In genomic region chr11:77072851-77073327, GRCh38 we compare ENCODE assay signal across 12 cellular contexts. TPM values are rescaled to one million over a fixed set of nuclear protein-coding genes. Genes with fewer than 3 reads are reported as not detected.
DNase-seq lines count a peak whose midpoint lies in the region; TF ChIP-seq lines count a peak whose summit lies in the region.
"Had no signal": no experiment of that assay in that cellular context is flagged by ENCODE, and none has a peak within 500 bp of the region (broad histone marks: within the 10 kb centered on the region; RNA-seq: fewer than 3 reads in every experiment).

No MANE protein-coding gene starts in this region.

- no peaks in the 10 kb centered on the region for H3K36me3 Mint-ChIP-seq in activated T-helper 1 cell treated with anti-CD3 and anti-CD28 coated beads, Interleukin-12 subunit alpha, Interleukin-12 subunit beta, Interleukin-2, Interleukin-4 antibody, amounts not matched to agents 30 ng/mL and 10 ng/mL and 1 ng/mL, durations not matched to agents 14 hours and 24 hours and 36 hours (ENCODE audit: low read depth)
- H3K36me3 Mint-ChIP-seq: T-cell had no signal

- H3K4me1 ChIP-seq in esophagus (ENCODE audit: control insufficient read depth in 2 of 2, insufficient read depth in 2 of 2, low read length in 1 of 2) (peaks cover 8 to 37% of the 10 kb centered on the region in 2 donors), ovary (ENCODE audit: insufficient read depth) (peaks cover 29% of the 10 kb centered on the region)

- H3K27me3 ChIP-seq in esophagus (ENCODE audit: control insufficient read depth in 1 of 2, insufficient read depth in 2 of 2, low read length in 2 of 2) (no peaks in the 10 kb centered on the region), ovary (no peaks in the 10 kb centered on the region)

- CTCF ChIA-PET in RWPE1 (lab: Yijun Ruan, JAX), result interaction anchor here (0.6 to 1.2 kb wide), 4 partner anchors 18 to 367 kb away, joined by 3 to 4 read pairs (median 4); no protein-coding TSS in a partner anchor

- 59% methylated on average over 8 of the region's 8 CpGs for WGBS in esophagus, 2 donors
- 38 to 46% (median 39%) methylated on average over 8 of the region's 8 CpGs for WGBS in ovary, 3 donors

- H3K27me3 Mint-ChIP-seq in activated T-helper 1 cell treated with anti-CD3 and anti-CD28 coated beads, Interleukin-12 subunit alpha, Interleukin-12 subunit beta, Interleukin-2, Interleukin-4 antibody, amounts not matched to agents 30 ng/mL and 10 ng/mL and 1 ng/mL, durations not matched to agents 14 hours and 24 hours and 36 hours (ENCODE audit: insufficient read depth), result peaks cover 11% of the 10 kb centered on the region
- H3K27me3 Mint-ChIP-seq: T-cell had no signal

- H3K27ac ChIP-seq in RWPE1 (peak overlapping the region; percentile 67), esophagus (ENCODE audit: low read depth in 2 of 2, low read length in 1 of 2) (peak overlapping the region; percentile 93 to 94), ovary (peak overlapping the region; percentile 44 to 84)

- no peak for TF ChIP-seq POLR2A in ovary (IDR thresholded peaks at IDR 0.05)

- intact Hi-C loops in ovary (cut with DNase I), result no loop called here
- intact Hi-C loops in activated T-helper 1 cell treated with anti-CD3 and anti-CD28 coated beads, Interleukin-12 subunit alpha, Interleukin-12 subunit beta, Interleukin-2, Interleukin-4 antibody, amounts not matched to agents 30 ng/mL and 10 ng/mL and 1 ng/mL, durations not matched to agents 14 hours and 24 hours and 36 hours (cut with micrococcal nuclease), result no loop called here

- DNase-seq in A172 (ENCODE audit: low spot score) (peak; percentile 23), RWPE1 (ENCODE audit: low spot score) (no peak), ovary (peak in 1 of 5 donors; percentile 37), NCI-H526 (lab: John Stamatoyannopoulos, UW) (no peak), DMS114 treated with DMSO at 0.1 percent for 48 hours (lab: John Stamatoyannopoulos, UW; ENCODE audit: unreplicated experiment) (no peak), HK-2 (ENCODE audit: unreplicated experiment) (no peak)
- DNase-seq in activated T-helper 1 cell treated with anti-CD3 and anti-CD28 coated beads, Interleukin-12 subunit alpha, Interleukin-12 subunit beta, Interleukin-2, Interleukin-4 antibody, amounts not matched to agents 30 ng/mL and 10 ng/mL and 1 ng/mL, durations not matched to agents 14 hours and 24 hours and 36 hours (ENCODE audit: low spot score), result no peak
- DNase-seq: activated naive CD4-positive, alpha-beta T cell treated with Interleukin-2 at 50 U/mL for 16 hours; NCI-H2227 treated with DMSO at 0.1 percent for 48 hours had no signal

- no peaks in the 10 kb centered on the region for H3K9me3 Mint-ChIP-seq in activated T-helper 1 cell treated with anti-CD3 and anti-CD28 coated beads, Interleukin-12 subunit alpha, Interleukin-12 subunit beta, Interleukin-2, Interleukin-4 antibody, amounts not matched to agents 30 ng/mL and 10 ng/mL and 1 ng/mL, durations not matched to agents 14 hours and 24 hours and 36 hours
- H3K9me3 Mint-ChIP-seq: T-cell had no signal

- TF ChIP-seq CTCF in RWPE1 (conservative IDR thresholded peaks at IDR 0.05; ENCODE audit: low read depth) (no peak), ovary (IDR thresholded peaks at IDR 0.05) (no peak)

- no peak overlapping the region for H3K4me3 ChIP-seq in esophagus (ENCODE audit: low read depth in 1 of 2, low read length in 2 of 2)
- H3K4me3 ChIP-seq in ovary, result no peak overlapping the region

- H3K4me1 Mint-ChIP-seq in activated T-helper 1 cell treated with anti-CD3 and anti-CD28 coated beads, Interleukin-12 subunit alpha, Interleukin-12 subunit beta, Interleukin-2, Interleukin-4 antibody, amounts not matched to agents 30 ng/mL and 10 ng/mL and 1 ng/mL, durations not matched to agents 14 hours and 24 hours and 36 hours (ENCODE audit: low read depth), result peaks cover 20% of the 10 kb centered on the region

- H3K4me3 Mint-ChIP-seq in activated T-helper 1 cell treated with anti-CD3 and anti-CD28 coated beads, Interleukin-12 subunit alpha, Interleukin-12 subunit beta, Interleukin-2, Interleukin-4 antibody, amounts not matched to agents 30 ng/mL and 10 ng/mL and 1 ng/mL, durations not matched to agents 14 hours and 24 hours and 36 hours, result no peak overlapping the region

- no peak for TF ChIP-seq EP300 in ovary (IDR thresholded peaks at IDR 0.05)

- H3K36me3 ChIP-seq in esophagus (ENCODE audit: control insufficient read depth in 2 of 2, insufficient read depth in 2 of 2, low read length in 1 of 2) (no peaks in the 10 kb centered on the region), ovary (no peaks in the 10 kb centered on the region)

- POLR2A ChIA-PET in RWPE1 (lab: Yijun Ruan, JAX; ENCODE audit: low non-redundant PET), result no interaction called here

- H3K9me3 ChIP-seq in esophagus (ENCODE audit: control insufficient read depth in 2 of 2, insufficient read depth in 1 of 2, low read depth in 1 of 2, low read length in 1 of 2), result no peaks in the 10 kb centered on the region
- no peaks in the 10 kb centered on the region for H3K9me3 ChIP-seq in ovary

- H3K27ac Mint-ChIP-seq in activated T-helper 1 cell treated with anti-CD3 and anti-CD28 coated beads, Interleukin-12 subunit alpha, Interleukin-12 subunit beta, Interleukin-2, Interleukin-4 antibody, amounts not matched to agents 30 ng/mL and 10 ng/mL and 1 ng/mL, durations not matched to agents 14 hours and 24 hours and 36 hours, result no peak overlapping the region

RNA-seq across cellular contexts. Expression of gene CAPN5, which starts 6.1 kb away (rescaled TPM):
- 15.2 and 18.3 TPM in 2 replicates for total RNA-seq in A172 (2014; rRNA removed; shearing (Covaris generic))
- polyA plus RNA-seq in esophagus (10 to 100 TPM; 26.6 to 27.8 TPM), ovary (10 to 100 TPM in 1 of 2 donors, 1 to 10 TPM in 1; 7.0 to 13.2 TPM)
- total RNA-seq in ovary, result 10 to 100 TPM in 5 of 7 donors, 1 to 10 TPM in 2; 3.0 to 82.2 (median 23.7) TPM
- total RNA-seq in activated T-helper 1 cell treated with anti-CD3 and anti-CD28 coated beads, Interleukin-12 subunit alpha, Interleukin-12 subunit beta, Interleukin-2, Interleukin-4 antibody, amounts not matched to agents 30 ng/mL and 10 ng/mL and 1 ng/mL, durations not matched to agents 14 hours and 24 hours and 36 hours, result 0.10 and 0.32 TPM in 2 replicates

RNA-seq across cellular contexts. Expression of gene OMP, which starts 29.8 kb away (rescaled TPM):
- not detected in 2 replicates for total RNA-seq in A172 (2014; rRNA removed; shearing (Covaris generic))
- polyA plus RNA-seq in esophagus (under 1 TPM; 0.33 to 0.98 TPM), ovary (not detected)
- 1 to 10 TPM in 4 of 7 donors, under 1 TPM in 1, not detected in 2; 0.55 to 1.8 (median 1.6) TPM for total RNA-seq in ovary
- total RNA-seq in activated T-helper 1 cell treated with anti-CD3 and anti-CD28 coated beads, Interleukin-12 subunit alpha, Interleukin-12 subunit beta, Interleukin-2, Interleukin-4 antibody, amounts not matched to agents 30 ng/mL and 10 ng/mL and 1 ng/mL, durations not matched to agents 14 hours and 24 hours and 36 hours, result not detected in 2 replicates
- polyA plus RNA-seq: neural cell had no signal

RNA-seq across cellular contexts. Expression of gene B3GNT6, which starts 38.7 kb away (rescaled TPM):
- total RNA-seq in A172 (2014; rRNA removed; shearing (Covaris generic)), result not detected in 2 replicates
- 1 to 10 TPM; 2.4 to 4.8 TPM for polyA plus RNA-seq in esophagus
- under 1 TPM in 1 of 7 donors, not detected in 6; 0.83 TPM for total RNA-seq in ovary
- not detected for polyA plus RNA-seq in ovary
- not detected in 2 replicates for total RNA-seq in activated T-helper 1 cell treated with anti-CD3 and anti-CD28 coated beads, Interleukin-12 subunit alpha, Interleukin-12 subunit beta, Interleukin-2, Interleukin-4 antibody, amounts not matched to agents 30 ng/mL and 10 ng/mL and 1 ng/mL, durations not matched to agents 14 hours and 24 hours and 36 hours
- polyA plus RNA-seq: neural cell had no signal

RNA-seq across cellular contexts. Expression of gene MYO7A, which starts 55.2 kb away (rescaled TPM):
- 0.05 TPM in 1 of 2 replicates, not detected in the other for total RNA-seq in A172 (2014; rRNA removed; shearing (Covaris generic))
- polyA plus RNA-seq in esophagus (1 to 10 TPM; 1.1 to 1.2 TPM), ovary (1 to 10 TPM; 3.1 to 4.8 TPM)
- 10 to 100 TPM in 4 of 7 donors, 1 to 10 TPM in 3; 4.3 to 18.7 (median 10.6) TPM for total RNA-seq in ovary
- total RNA-seq in activated T-helper 1 cell treated with anti-CD3 and anti-CD28 coated beads, Interleukin-12 subunit alpha, Interleukin-12 subunit beta, Interleukin-2, Interleukin-4 antibody, amounts not matched to agents 30 ng/mL and 10 ng/mL and 1 ng/mL, durations not matched to agents 14 hours and 24 hours and 36 hours, result 0.07 and 0.29 TPM in 2 replicates
